12 cellular contexts compared by ENCODE assay signal in genomic region chr1:66168919-66169725, GRCh38.
A peak's percentile ranks its signal among the peaks of the same experiment; 100 is the strongest.
DNase-seq lines count a peak whose midpoint lies in the region; ATAC-seq and TF ChIP-seq lines count a peak whose summit lies in the region.
"Had no signal": no experiment of that assay in that cellular context is flagged by ENCODE, and none has a peak within 500 bp of the region (broad histone marks: within the 10 kb centered on the region; RNA-seq: fewer than 3 reads in every experiment).

No MANE protein-coding gene starts in this region.

- H3K9ac ChIP-seq in adipocyte (ENCODE audit: low read length), result no peak overlapping the region

- no peak for TF ChIP-seq POLR2A in GM18505 (IDR thresholded peaks at IDR 0.05; ENCODE audit: borderline replicate concordance, extremely low read depth, insufficient read depth, insufficient read length)

- peak; percentile 27 for DNase-seq in NCI-H510A treated with DMSO at 0.1 percent for 48 hours (lab: John Stamatoyannopoulos, UW)
- no peak for DNase-seq in NCI-H510A (lab: John Stamatoyannopoulos, UW)
- DNase-seq in M059J (ENCODE audit: low read depth), result peak; percentile 9
- DNase-seq in adipocyte (ENCODE audit: low read depth), result peak; percentile 15
- DNase-seq in retinal pigment epithelial cell (ENCODE audit: low read depth), result peak; percentile 41
- no peak for DNase-seq in omental fat pad (ENCODE audit: low spot score)
- DNase-seq: natural killer cell; NCI-H526 treated with DMSO at 0.1 percent for 48 hours; stimulated activated CD4-positive, alpha-beta T cell treated with anti-CD3 and anti-CD28 coated beads, Interleukin-12 subunit alpha, Interleukin-12 subunit beta, amount 100 ng/mL, for 4 hours had no signal

- peaks cover 11% of the 10 kb centered on the region for H3K4me1 ChIP-seq in adipocyte (ENCODE audit: control insufficient read depth, insufficient read depth, low read length)

- no peak for ATAC-seq in omental fat pad (ENCODE audit: low FRiP score)
- ATAC-seq in HG03045 (IDR thresholded peaks at IDR 0.05; ENCODE audit: unreplicated experiment), result no peak
- no peak for ATAC-seq in GM18505 (IDR thresholded peaks at IDR 0.05; ENCODE audit: unreplicated experiment)
- ATAC-seq: K562, natural killer cell had no signal

- no peaks in the 10 kb centered on the region for H3K27me3 ChIP-seq in adipocyte (replicated peaks; ENCODE audit: control insufficient read depth, insufficient read depth, low read length)

- no peaks in the 10 kb centered on the region for H3K36me3 ChIP-seq in adipocyte (ENCODE audit: control insufficient read depth, insufficient read depth, low read length, severe bottlenecking)

- no peak for TF ChIP-seq CTCF in retinal pigment epithelial cell (conservative IDR thresholded peaks at IDR 0.05; ENCODE audit: low read depth, low read length)
- no peak for TF ChIP-seq CTCF in omental fat pad (IDR thresholded peaks at IDR 0.05)

- H3K9me3 ChIP-seq in adipocyte (ENCODE audit: control insufficient read depth, low read length), result no peaks in the 10 kb centered on the region

- H3K4me3 ChIP-seq in adipocyte (ENCODE audit: low read length), result no peak overlapping the region
- H3K4me3 ChIP-seq in retinal pigment epithelial cell (ENCODE audit: low read length), result no peak overlapping the region
- H3K4me3 ChIP-seq: K562 had no signal

Comparison
In these comparisons a context has a peak if more than half of its experiments do, and no peak if none do; other contexts are left out.
1. DNase-seq: peak in NCI-H510A treated with DMSO at 0.1 percent for 48 hours (single experiment), M059J (single experiment), adipocyte (single experiment) and retinal pigment epithelial cell (single experiment); none in NCI-H510A (single experiment) and omental fat pad (single experiment).